In genomic region chr6:39243809-39244208, GRCh38 we compare ENCODE assay signal across 21 cellular contexts. TPM values are rescaled to one million over a fixed set of nuclear protein-coding genes. Genes with fewer than 3 reads are reported as not detected.
DNase-seq lines count a peak whose midpoint lies in the region; ATAC-seq and TF ChIP-seq lines count a peak whose summit lies in the region.
"Had no signal": no experiment of that assay in that cellular context is flagged by ENCODE, and none has a peak within 500 bp of the region (broad histone marks: within the 10 kb centered on the region; RNA-seq: fewer than 3 reads in every experiment).

No MANE protein-coding gene starts in this region.

- no peak overlapping the region for H3K27ac Mint-ChIP-seq in activated T-cell treated with anti-CD3 and anti-CD28 coated beads, Interleukin-2, amount 50 U/mL, for 72 hours
- H3K27ac Mint-ChIP-seq: activated CD4-positive, alpha-beta memory T cell treated with anti-CD3 and anti-CD28 coated beads for 36 hours had no signal

- H3K4me1 ChIP-seq in breast epithelium (no peaks in the 10 kb centered on the region), right atrium auricular region (no peaks in the 10 kb centered on the region), rectal smooth muscle tissue (ENCODE audit: control insufficient read depth, insufficient read depth, low read length) (no peaks in the 10 kb centered on the region), vagina (peaks cover 24% of the 10 kb centered on the region)

- H3K27me3 Mint-ChIP-seq in activated T-cell treated with anti-CD3 and anti-CD28 coated beads, Interleukin-2, amount 50 U/mL, for 72 hours (ENCODE audit: low read depth) = no peaks in the 10 kb centered on the region
- H3K27me3 Mint-ChIP-seq: activated CD4-positive, alpha-beta memory T cell treated with anti-CD3 and anti-CD28 coated beads for 36 hours had no signal

- H3K4me3 ChIP-seq in breast epithelium (no peak overlapping the region), right atrium auricular region (no peak overlapping the region), rectal smooth muscle tissue (ENCODE audit: low read length) (no peak overlapping the region), vagina (no peak overlapping the region)
- H3K4me3 ChIP-seq: mucosa of descending colon had no signal

- no peaks in the 10 kb centered on the region for H3K36me3 Mint-ChIP-seq in activated T-cell treated with anti-CD3 and anti-CD28 coated beads, Interleukin-2, amount 50 U/mL, for 72 hours (ENCODE audit: insufficient read depth in 2 of 2)
- H3K36me3 Mint-ChIP-seq: activated CD4-positive, alpha-beta memory T cell treated with anti-CD3 and anti-CD28 coated beads for 36 hours had no signal

- no peak overlapping the region for H3K9ac ChIP-seq in rectal smooth muscle tissue (ENCODE audit: low read length)

- TF ChIP-seq CTCF in breast epithelium (IDR thresholded peaks at IDR 0.05) (no peak), right atrium auricular region (IDR thresholded peaks at IDR 0.05) (no peak), vagina (IDR thresholded peaks at IDR 0.05) (no peak)

- H3K9me3 Mint-ChIP-seq in activated T-cell treated with anti-CD3 and anti-CD28 coated beads, Interleukin-2, amount 50 U/mL, for 72 hours = no peaks in the 10 kb centered on the region
- H3K9me3 Mint-ChIP-seq: activated CD4-positive, alpha-beta memory T cell treated with anti-CD3 and anti-CD28 coated beads for 36 hours; H9 had no signal

- H3K27ac ChIP-seq in breast epithelium (peak overlapping the region; percentile 75 to 78), right atrium auricular region (peak overlapping the region in 1 of 2 donors; percentile 5), rectal smooth muscle tissue (ENCODE audit: low read depth, low read length) (peak overlapping the region; percentile 56), vagina (peak overlapping the region; percentile 42)

- intact Hi-C loops in breast epithelium (cut with DNase I; ENCODE audit: low total_unique reads) = no loop called here
- intact Hi-C loops in vagina (cut with DNase I) = no loop called here

- H3K36me3 ChIP-seq in breast epithelium = no peaks in the 10 kb centered on the region
- no peaks in the 10 kb centered on the region for H3K36me3 ChIP-seq in right atrium auricular region
- no peaks in the 10 kb centered on the region for H3K36me3 ChIP-seq in rectal smooth muscle tissue (ENCODE audit: control insufficient read depth, insufficient read depth, low read length)
- no peaks in the 10 kb centered on the region for H3K36me3 ChIP-seq in vagina

- peaks cover 8% of the 10 kb centered on the region for H3K4me1 Mint-ChIP-seq in activated T-cell treated with anti-CD3 and anti-CD28 coated beads, Interleukin-2, amount 50 U/mL, for 72 hours (ENCODE audit: low read depth)

- ATAC-seq in HG03571 (IDR thresholded peaks at IDR 0.05; ENCODE audit: unreplicated experiment) = no peak
- ATAC-seq in activated T-cell treated with anti-CD3 and anti-CD28 coated beads, Interleukin-2, amount 50 U/mL, for 72 hours (replicated peaks in 1 of 2) = no peak
- ATAC-seq: mucosa of descending colon had no signal

- no peak overlapping the region for H3K4me3 Mint-ChIP-seq in activated T-cell treated with anti-CD3 and anti-CD28 coated beads, Interleukin-2, amount 50 U/mL, for 72 hours
- H3K4me3 Mint-ChIP-seq: activated CD4-positive, alpha-beta memory T cell treated with anti-CD3 and anti-CD28 coated beads for 36 hours; H9 had no signal

- H3K27me3 ChIP-seq in breast epithelium (no peaks in the 10 kb centered on the region), right atrium auricular region (no peaks in the 10 kb centered on the region), rectal smooth muscle tissue (ENCODE audit: control insufficient read depth, insufficient read depth, low read length) (no peaks in the 10 kb centered on the region), vagina (no peaks in the 10 kb centered on the region)

- DNase-seq in breast epithelium (ENCODE audit: low spot score in 2 of 2) = peak in 1 of 2 donors; percentile 81
- DNase-seq in right atrium auricular region (ENCODE audit: low spot score) = peak; percentile 63
- DNase-seq in vagina (ENCODE audit: extremely low spot score in 2 of 2) = no peak
- no peak for DNase-seq in NCI-H1694 treated with DMSO at 0.1 percent for 48 hours (lab: John Stamatoyannopoulos, UW)
- DNase-seq in activated T-cell treated with anti-CD3 and anti-CD28 coated beads, Interleukin-2, amount 50 U/mL, for 72 hours = no peak
- DNase-seq: activated CD4-positive, alpha-beta memory T cell treated with anti-CD3 and anti-CD28 coated beads for 36 hours; activated gamma-delta T cell treated with Interleukin-2 at 50 U/mL for 16 hours; AML-193; dermis blood vessel endothelial cell; DMS79 treated with DMSO at 0.1 percent for 48 hours; foreskin melanocyte; H9; mucosa of descending colon; NCI-H1092 treated with DMSO at 0.1 percent for 48 hours; NCI-H2029 treated with DMSO at 0.1 percent for 48 hours; T-helper 2 cell; trophoblast cell had no signal

- TF ChIP-seq POLR2A in breast epithelium (IDR thresholded peaks at IDR 0.05) (no peak), vagina (IDR thresholded peaks at IDR 0.05) (no peak)

- H3K9me3 ChIP-seq in breast epithelium (no peaks in the 10 kb centered on the region), right atrium auricular region (no peaks in the 10 kb centered on the region), vagina (no peaks in the 10 kb centered on the region)
- H3K9me3 ChIP-seq: mucosa of descending colon had no signal

RNA-seq across cellular contexts. Expression of gene KCNK5, which starts 14.5 kb away (rescaled TPM):
- 10 to 100 TPM in 1 of 3 donors, 1 to 10 TPM in 2; 1.8 to 20.6 (median 4.3) TPM for total RNA-seq in breast epithelium
- 1 to 10 TPM; 1.1 to 2.0 TPM for total RNA-seq in right atrium auricular region
- total RNA-seq in vagina = 16.7 TPM
- 10 to 100 TPM; 10.9 to 14.7 TPM for total RNA-seq in activated T-cell treated with anti-CD3 and anti-CD28 coated beads, Interleukin-2, amount 50 U/mL, for 72 hours
- total RNA-seq: endothelial cell of umbilical vein, HT1080 had no signal
